Comparison of ENCODE assay signal across 25 cellular contexts in genomic region chr1:29826646-29827045, GRCh38.
"Had no signal": no experiment of that assay in that cellular context is flagged by ENCODE, and none has a peak within 500 bp of the region (broad histone marks: within the 10 kb centered on the region; RNA-seq: fewer than 3 reads in every experiment).

No MANE protein-coding gene starts in this region.

- H3K4me2 ChIP-seq: hepatocyte, smooth muscle cell had no signal

- H3K4me3 ChIP-seq: colonic mucosa, hepatocyte, pancreas, smooth muscle cell, testis, tibial artery had no signal

- H3K36me3 Mint-ChIP-seq: mesothelial cell of epicardium; naive thymus-derived CD4-positive, alpha-beta T cell; stimulated activated effector memory CD8-positive, alpha-beta T cell treated with anti-CD3 and anti-CD28 coated beads, Interleukin-12 subunit alpha, Interleukin-12 subunit beta, amount 100 ng/mL, for 72 hours; type B pancreatic cell had no signal

- H3K27me3 ChIP-seq: colonic mucosa, testis had no signal

- H3K4me1 Mint-ChIP-seq: central memory CD8-positive, alpha-beta T cell; mesothelial cell of epicardium; naive thymus-derived CD4-positive, alpha-beta T cell; nephron; stimulated activated effector memory CD8-positive, alpha-beta T cell treated with anti-CD3 and anti-CD28 coated beads, Interleukin-12 subunit alpha, Interleukin-12 subunit beta, amount 100 ng/mL, for 72 hours had no signal

- H3K4me3 Mint-ChIP-seq: central memory CD8-positive, alpha-beta T cell; mesothelial cell of epicardium; naive thymus-derived CD4-positive, alpha-beta T cell; nephron; stimulated activated effector memory CD8-positive, alpha-beta T cell treated with anti-CD3 and anti-CD28 coated beads, Interleukin-12 subunit alpha, Interleukin-12 subunit beta, amount 100 ng/mL, for 72 hours; type B pancreatic cell had no signal

- H3K9me3 ChIP-seq: colonic mucosa, pancreas, testis, tibial artery had no signal

- H3K9me3 Mint-ChIP-seq: central memory CD8-positive, alpha-beta T cell; mesothelial cell of epicardium; naive thymus-derived CD4-positive, alpha-beta T cell; nephron; stimulated activated effector memory CD8-positive, alpha-beta T cell treated with anti-CD3 and anti-CD28 coated beads, Interleukin-12 subunit alpha, Interleukin-12 subunit beta, amount 100 ng/mL, for 72 hours; type B pancreatic cell had no signal

- H3K27ac ChIP-seq: colonic mucosa, hepatocyte, pancreas, testis, tibial artery had no signal

- ATAC-seq: left lobe of liver; naive thymus-derived CD4-positive, alpha-beta T cell; pancreas; sciatic nerve; stimulated activated effector memory CD8-positive, alpha-beta T cell treated with anti-CD3 and anti-CD28 coated beads, Interleukin-12 subunit alpha, Interleukin-12 subunit beta, amount 100 ng/mL, for 72 hours had no signal

- DNase-seq: colonic mucosa; dermis blood vessel endothelial cell; effector memory CD4-positive, alpha-beta T cell; erythroblast; kidney; mesenchymal stem cell; naive thymus-derived CD4-positive, alpha-beta T cell; occipital lobe; pancreas; stimulated activated CD4-positive, alpha-beta T cell treated with anti-CD3 and anti-CD28 coated beads, Interleukin-12 subunit alpha, Interleukin-12 subunit beta, amount 100 ng/mL, for 4 hours; stimulated activated CD4-positive, alpha-beta T cell treated with anti-CD3 and anti-CD28 coated beads, Interleukin-1b, Interleukin-23, amount 100 ng/mL, for 48 hours; stimulated activated CD4-positive, alpha-beta T cell treated with anti-CD3 and anti-CD28 coated beads, Interleukin-4, amount 100 ng/mL, for 24 hours; stimulated activated naive CD4-positive, alpha-beta T cell treated with Interleukin-2 at 50 U/mL for 16 hours; substantia nigra; testis had no signal

- H3K27ac Mint-ChIP-seq: mesothelial cell of epicardium; naive thymus-derived CD4-positive, alpha-beta T cell; stimulated activated effector memory CD8-positive, alpha-beta T cell treated with anti-CD3 and anti-CD28 coated beads, Interleukin-12 subunit alpha, Interleukin-12 subunit beta, amount 100 ng/mL, for 72 hours; type B pancreatic cell had no signal

- H3K36me3 ChIP-seq: colonic mucosa, pancreas, tibial artery had no signal

- H3K4me1 ChIP-seq: colonic mucosa, pancreas, testis, tibial artery had no signal
